Comparison of ENCODE assay signal across 1 cellular context in the genomic region with DNA sequence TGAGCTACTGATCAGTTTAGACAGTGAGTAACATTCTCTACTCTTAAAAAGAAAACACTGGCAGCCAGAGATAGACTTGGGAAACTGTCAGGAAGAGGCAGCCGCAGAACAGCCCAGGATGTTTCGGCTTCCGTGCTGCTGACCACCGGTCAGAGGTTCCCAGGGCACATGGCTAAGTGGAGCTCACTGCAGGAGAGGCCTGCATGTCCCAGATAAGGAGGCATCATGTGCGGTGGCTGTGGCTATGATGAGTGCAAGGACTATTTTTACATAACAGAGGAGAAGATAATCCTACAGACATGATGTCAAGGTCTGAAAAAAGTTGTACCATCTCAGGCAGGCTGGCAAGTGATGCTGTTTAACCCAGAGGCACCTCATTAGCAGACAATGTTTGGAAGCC.
TF ChIP-seq lines count a peak whose summit lies in the region.

No MANE protein-coding gene starts in this region.

TF ChIP-seq in K562, 482 proteins besides CTCF, POLR2A, EP300 and RAD21 (continued from another document and continues in another):
- no peak for TF ChIP-seq ZNF280A (IDR thresholded peaks at IDR 0.05; ENCODE audit: low read depth, partially characterized antibody)
- TF ChIP-seq NCOA4 (IDR thresholded peaks at IDR 0.05; ENCODE audit: partially characterized antibody), result no peak
- TF ChIP-seq SMAD1 (IDR thresholded peaks at IDR 0.05; ENCODE audit: low read depth, low read length, partially characterized antibody), result no peak
- TF ChIP-seq CSDE1 (IDR thresholded peaks at IDR 0.05), result no peak
- TF ChIP-seq RBM14 (IDR thresholded peaks at IDR 0.05; ENCODE audit: borderline replicate concordance, insufficient read depth, low read depth, low read length), result no peak
- 0 out of 2 replicates have a peak, but pooled peaks have one; percentile 23 for TF ChIP-seq VEZF1 (CRISPR knock-in tag; IDR thresholded peaks at IDR 0.05)
- TF ChIP-seq ESRRA (IDR thresholded peaks at IDR 0.05; ENCODE audit: borderline replicate concordance, low read depth), result no peak
- TF ChIP-seq, protein P1, sequence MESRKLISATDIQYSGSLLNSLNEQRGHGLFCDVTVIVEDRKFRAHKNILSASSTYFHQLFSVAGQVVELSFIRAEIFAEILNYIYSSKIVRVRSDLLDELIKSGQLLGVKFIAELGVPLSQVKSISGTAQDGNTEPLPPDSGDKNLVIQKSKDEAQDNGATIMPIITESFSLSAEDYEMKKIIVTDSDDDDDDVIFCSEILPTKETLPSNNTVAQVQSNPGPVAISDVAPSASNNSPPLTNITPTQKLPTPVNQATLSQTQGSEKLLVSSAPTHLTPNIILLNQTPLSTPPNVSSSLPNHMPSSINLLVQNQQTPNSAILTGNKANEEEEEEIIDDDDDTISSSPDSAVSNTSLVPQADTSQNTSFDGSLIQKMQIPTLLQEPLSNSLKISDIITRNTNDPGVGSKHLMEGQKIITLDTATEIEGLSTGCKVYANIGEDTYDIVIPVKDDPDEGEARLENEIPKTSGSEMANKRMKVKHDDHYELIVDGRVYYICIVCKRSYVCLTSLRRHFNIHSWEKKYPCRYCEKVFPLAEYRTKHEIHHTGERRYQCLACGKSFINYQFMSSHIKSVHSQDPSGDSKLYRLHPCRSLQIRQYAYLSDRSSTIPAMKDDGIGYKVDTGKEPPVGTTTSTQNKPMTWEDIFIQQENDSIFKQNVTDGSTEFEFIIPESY (CRISPR knock-in tag; IDR thresholded peaks at IDR 0.05), result no peak
- TF ChIP-seq SMARCC2 (IDR thresholded peaks at IDR 0.05; ENCODE audit: low read depth), result peak; percentile 39; the same call in 1 of the 2 replicates
- TF ChIP-seq, protein P2, sequence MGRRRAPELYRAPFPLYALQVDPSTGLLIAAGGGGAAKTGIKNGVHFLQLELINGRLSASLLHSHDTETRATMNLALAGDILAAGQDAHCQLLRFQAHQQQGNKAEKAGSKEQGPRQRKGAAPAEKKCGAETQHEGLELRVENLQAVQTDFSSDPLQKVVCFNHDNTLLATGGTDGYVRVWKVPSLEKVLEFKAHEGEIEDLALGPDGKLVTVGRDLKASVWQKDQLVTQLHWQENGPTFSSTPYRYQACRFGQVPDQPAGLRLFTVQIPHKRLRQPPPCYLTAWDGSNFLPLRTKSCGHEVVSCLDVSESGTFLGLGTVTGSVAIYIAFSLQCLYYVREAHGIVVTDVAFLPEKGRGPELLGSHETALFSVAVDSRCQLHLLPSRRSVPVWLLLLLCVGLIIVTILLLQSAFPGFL (CRISPR knock-in tag; IDR thresholded peaks at IDR 0.05), result no peak
- no peak for TF ChIP-seq RFX7 (CRISPR knock-in tag; IDR thresholded peaks at IDR 0.05)
- no peak for TF ChIP-seq ZNF696 (CRISPR knock-in tag; conservative IDR thresholded peaks at IDR 0.05)
- TF ChIP-seq TAL1 (IDR thresholded peaks at IDR 0.05), result peak; percentile 89
- TF ChIP-seq CBX1 (IDR thresholded peaks at IDR 0.05; ENCODE audit: low read depth), result no peak
- no peak for TF ChIP-seq PYGO2 (tag; IDR thresholded peaks at IDR 0.05)
- TF ChIP-seq, protein P3, sequence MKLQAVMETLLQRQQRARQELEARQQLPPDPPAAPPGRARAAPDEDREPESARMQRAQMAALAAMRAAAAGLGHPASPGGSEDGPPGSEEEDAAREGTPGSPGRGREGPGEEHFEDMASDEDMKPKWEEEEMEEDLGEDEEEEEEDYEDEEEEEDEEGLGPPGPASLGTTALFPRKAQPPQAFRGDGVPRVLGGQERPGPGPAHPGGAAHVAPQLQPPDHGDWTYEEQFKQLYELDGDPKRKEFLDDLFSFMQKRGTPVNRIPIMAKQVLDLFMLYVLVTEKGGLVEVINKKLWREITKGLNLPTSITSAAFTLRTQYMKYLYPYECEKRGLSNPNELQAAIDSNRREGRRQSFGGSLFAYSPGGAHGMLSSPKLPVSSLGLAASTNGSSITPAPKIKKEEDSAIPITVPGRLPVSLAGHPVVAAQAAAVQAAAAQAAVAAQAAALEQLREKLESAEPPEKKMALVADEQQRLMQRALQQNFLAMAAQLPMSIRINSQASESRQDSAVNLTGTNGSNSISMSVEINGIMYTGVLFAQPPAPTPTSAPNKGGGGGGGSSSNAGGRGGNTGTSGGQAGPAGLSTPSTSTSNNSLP (IDR thresholded peaks at IDR 0.05; ENCODE audit: borderline replicate concordance, low read depth, low read length), result no peak
- TF ChIP-seq SP2 (IDR thresholded peaks at IDR 0.05; ENCODE audit: extremely low read depth, low read depth, low read length, poor library complexity, severe bottlenecking), result no peak
- TF ChIP-seq HNRNPL (IDR thresholded peaks at IDR 0.05; ENCODE audit: low read depth, low read length), result no peak
- TF ChIP-seq ZNF507 (tag; conservative IDR thresholded peaks at IDR 0.05), result no peak
- TF ChIP-seq POLR2AphosphoS5 (IDR thresholded peaks at IDR 0.05; ENCODE audit: control insufficient read depth, insufficient read depth, low read depth, low read length), result peak; percentile 92
- no peak for TF ChIP-seq NFE2 (IDR thresholded peaks at IDR 0.05; ENCODE audit: low read depth)
- TF ChIP-seq THRB (CRISPR knock-in tag; conservative IDR thresholded peaks at IDR 0.05), result no peak; the same call in 1 of the 2 replicates
- TF ChIP-seq CC2D1A (IDR thresholded peaks at IDR 0.05), result no peak
- no peak for TF ChIP-seq ZNF174 (CRISPR knock-in tag; IDR thresholded peaks at IDR 0.05)
- TF ChIP-seq PML (IDR thresholded peaks at IDR 0.05; ENCODE audit: low read length), result peak; percentile 83
- TF ChIP-seq BCL6 (CRISPR knock-in tag; IDR thresholded peaks at IDR 0.05), result no peak
- TF ChIP-seq ARHGAP35 (IDR thresholded peaks at IDR 0.05; ENCODE audit: partially characterized antibody), result no peak
- TF ChIP-seq NRF1 (conservative IDR thresholded peaks at IDR 0.05 in 1 of 2, IDR thresholded peaks at IDR 0.05 in 1 of 2), result no peak; a peak in 1 of 4 replicates
- peak; percentile 93 for TF ChIP-seq TCF3 (CRISPR knock-in tag; IDR thresholded peaks at IDR 0.05)
- no peak for TF ChIP-seq RBM39 (optimal IDR thresholded peaks at IDR 0.05; ENCODE audit: low read depth, low read length)
- no peak for TF ChIP-seq ZNF445 (CRISPR knock-in tag; IDR thresholded peaks at IDR 0.05; ENCODE audit: low read depth)
- no peak for TF ChIP-seq ZBTB26 (CRISPR knock-in tag; IDR thresholded peaks at IDR 0.05)
- TF ChIP-seq ZNF695 (CRISPR knock-in tag; IDR thresholded peaks at IDR 0.05), result no peak
- TF ChIP-seq SMAD3 (CRISPR knock-in tag; conservative IDR thresholded peaks at IDR 0.05), result 0 out of 2 replicates have a peak, but pooled peaks have one; percentile 58
- no peak for TF ChIP-seq HCFC1 (IDR thresholded peaks at IDR 0.05; ENCODE audit: low read depth, low read length)
- no peak for TF ChIP-seq ZSCAN32 (CRISPR knock-in tag; IDR thresholded peaks at IDR 0.05)
- peak; percentile 94 for TF ChIP-seq MEF2D (tag; conservative IDR thresholded peaks at IDR 0.05; ENCODE audit: low read depth)
- TF ChIP-seq, protein P4, sequence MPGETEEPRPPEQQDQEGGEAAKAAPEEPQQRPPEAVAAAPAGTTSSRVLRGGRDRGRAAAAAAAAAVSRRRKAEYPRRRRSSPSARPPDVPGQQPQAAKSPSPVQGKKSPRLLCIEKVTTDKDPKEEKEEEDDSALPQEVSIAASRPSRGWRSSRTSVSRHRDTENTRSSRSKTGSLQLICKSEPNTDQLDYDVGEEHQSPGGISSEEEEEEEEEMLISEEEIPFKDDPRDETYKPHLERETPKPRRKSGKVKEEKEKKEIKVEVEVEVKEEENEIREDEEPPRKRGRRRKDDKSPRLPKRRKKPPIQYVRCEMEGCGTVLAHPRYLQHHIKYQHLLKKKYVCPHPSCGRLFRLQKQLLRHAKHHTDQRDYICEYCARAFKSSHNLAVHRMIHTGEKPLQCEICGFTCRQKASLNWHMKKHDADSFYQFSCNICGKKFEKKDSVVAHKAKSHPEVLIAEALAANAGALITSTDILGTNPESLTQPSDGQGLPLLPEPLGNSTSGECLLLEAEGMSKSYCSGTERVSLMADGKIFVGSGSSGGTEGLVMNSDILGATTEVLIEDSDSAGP (CRISPR knock-in tag; IDR thresholded peaks at IDR 0.05), result no peak
- TF ChIP-seq PPARD (CRISPR knock-in tag; IDR thresholded peaks at IDR 0.05), result no peak
- TF ChIP-seq NBN (IDR thresholded peaks at IDR 0.05; ENCODE audit: low read depth), result no peak
- TF ChIP-seq, protein P5, sequence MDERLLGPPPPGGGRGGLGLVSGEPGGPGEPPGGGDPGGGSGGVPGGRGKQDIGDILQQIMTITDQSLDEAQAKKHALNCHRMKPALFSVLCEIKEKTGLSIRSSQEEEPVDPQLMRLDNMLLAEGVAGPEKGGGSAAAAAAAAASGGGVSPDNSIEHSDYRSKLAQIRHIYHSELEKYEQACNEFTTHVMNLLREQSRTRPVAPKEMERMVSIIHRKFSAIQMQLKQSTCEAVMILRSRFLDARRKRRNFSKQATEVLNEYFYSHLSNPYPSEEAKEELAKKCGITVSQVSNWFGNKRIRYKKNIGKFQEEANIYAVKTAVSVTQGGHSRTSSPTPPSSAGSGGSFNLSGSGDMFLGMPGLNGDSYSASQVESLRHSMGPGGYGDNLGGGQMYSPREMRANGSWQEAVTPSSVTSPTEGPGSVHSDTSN (CRISPR knock-in tag; IDR thresholded peaks at IDR 0.05; ENCODE audit: low read depth), result no peak
- TF ChIP-seq, protein P5 (tag; conservative IDR thresholded peaks at IDR 0.05; ENCODE audit: low read depth), result no peak
- TF ChIP-seq ZNF197 (CRISPR knock-in tag; IDR thresholded peaks at IDR 0.05; ENCODE audit: low read depth), result no peak
- no peak for TF ChIP-seq ZNF12 (CRISPR knock-in tag; IDR thresholded peaks at IDR 0.05)
- no peak for TF ChIP-seq SIN3B (IDR thresholded peaks at IDR 0.05; ENCODE audit: low read depth)
- TF ChIP-seq SRSF3 (IDR thresholded peaks at IDR 0.05; ENCODE audit: insufficient read depth, low read length), result no peak
- no peak for TF ChIP-seq ZNF354B (CRISPR knock-in tag; IDR thresholded peaks at IDR 0.05)
- TF ChIP-seq NELFE (IDR thresholded peaks at IDR 0.05; ENCODE audit: insufficient read depth, insufficient read length), result no peak
- no peak for TF ChIP-seq ZNF165 (CRISPR knock-in tag; IDR thresholded peaks at IDR 0.05; ENCODE audit: borderline replicate concordance)
- no peak for TF ChIP-seq ZNF184 (CRISPR knock-in tag; IDR thresholded peaks at IDR 0.05)
- TF ChIP-seq, protein P6, sequence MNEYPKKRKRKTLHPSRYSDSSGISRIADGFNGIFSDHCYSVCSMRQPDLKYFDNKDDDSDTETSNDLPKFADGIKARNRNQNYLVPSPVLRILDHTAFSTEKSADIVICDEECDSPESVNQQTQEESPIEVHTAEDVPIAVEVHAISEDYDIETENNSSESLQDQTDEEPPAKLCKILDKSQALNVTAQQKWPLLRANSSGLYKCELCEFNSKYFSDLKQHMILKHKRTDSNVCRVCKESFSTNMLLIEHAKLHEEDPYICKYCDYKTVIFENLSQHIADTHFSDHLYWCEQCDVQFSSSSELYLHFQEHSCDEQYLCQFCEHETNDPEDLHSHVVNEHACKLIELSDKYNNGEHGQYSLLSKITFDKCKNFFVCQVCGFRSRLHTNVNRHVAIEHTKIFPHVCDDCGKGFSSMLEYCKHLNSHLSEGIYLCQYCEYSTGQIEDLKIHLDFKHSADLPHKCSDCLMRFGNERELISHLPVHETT (CRISPR knock-in tag; conservative IDR thresholded peaks at IDR 0.05 in 1 of 2, IDR thresholded peaks at IDR 0.05 in 1 of 2), result peak in 1 of 2 experiments; percentile 76; a peak in 2 of 4 replicates
- peak; percentile 87 for TF ChIP-seq NCOR1 (IDR thresholded peaks at IDR 0.05)
- TF ChIP-seq SREBF2 (CRISPR knock-in tag; IDR thresholded peaks at IDR 0.05), result no peak
- TF ChIP-seq POLR3G (IDR thresholded peaks at IDR 0.05; ENCODE audit: extremely low read depth, insufficient read length, insufficient replicate concordance), result no peak
